In genomic region chr10:123149568-123150228, GRCh38 we compare ENCODE assay signal across 8 cellular contexts. TPM values are rescaled to one million over a fixed set of nuclear protein-coding genes. Genes with fewer than 3 reads are reported as not detected.
DNase-seq lines count a peak whose midpoint lies in the region; ATAC-seq, FAIRE-seq and TF ChIP-seq lines count a peak whose summit lies in the region.

No MANE protein-coding gene starts in this region.

- H3K36me3 Mint-ChIP-seq in activated naive CD4-positive, alpha-beta T cell treated with anti-CD3 and anti-CD28 coated beads, Interleukin-2, amount 50 U/mL, for 24 hours: peaks cover 2% of the 10 kb centered on the region
- H3K36me3 Mint-ChIP-seq in stimulated activated naive CD8-positive, alpha-beta T cell treated with anti-CD3 and anti-CD28 coated beads, Interleukin-15, Interleukin-2, amounts not matched to agents 100 ng/mL and 50 ng/mL, for 24 hours (ENCODE audit: low read depth): no peaks in the 10 kb centered on the region

- H3K36me3 ChIP-seq in kidney (ENCODE audit: control insufficient read depth in 1 of 2, insufficient read depth in 2 of 2, low read length in 2 of 2): no peaks in the 10 kb centered on the region

- peak overlapping the region; percentile 85 for H3K4me3 Mint-ChIP-seq in activated naive CD4-positive, alpha-beta T cell treated with anti-CD3 and anti-CD28 coated beads, Interleukin-2, amount 50 U/mL, for 24 hours
- H3K4me3 Mint-ChIP-seq in stimulated activated naive CD8-positive, alpha-beta T cell treated with anti-CD3 and anti-CD28 coated beads, Interleukin-15, Interleukin-2, amounts not matched to agents 100 ng/mL and 50 ng/mL, for 24 hours: peak overlapping the region; percentile 72

- peak; percentile 67 for DNase-seq in NCI-H748 (lab: John Stamatoyannopoulos, UW; ENCODE audit: unreplicated experiment)
- DNase-seq in NCI-H748 treated with DMSO at 0.1 percent for 48 hours (lab: John Stamatoyannopoulos, UW): no peak
- DNase-seq in kidney: peak; percentile 68
- DNase-seq in SW480 (ENCODE audit: low spot score): no peak
- no peak for DNase-seq in substantia nigra (lab: John Stamatoyannopoulos, UW)

- no peaks in the 10 kb centered on the region for H3K9me3 ChIP-seq in kidney (ENCODE audit: control insufficient read depth in 1 of 2, low read length in 2 of 2)

- no peaks in the 10 kb centered on the region for H3K9me3 Mint-ChIP-seq in activated naive CD4-positive, alpha-beta T cell treated with anti-CD3 and anti-CD28 coated beads, Interleukin-2, amount 50 U/mL, for 24 hours
- no peaks in the 10 kb centered on the region for H3K9me3 Mint-ChIP-seq in stimulated activated naive CD8-positive, alpha-beta T cell treated with anti-CD3 and anti-CD28 coated beads, Interleukin-15, Interleukin-2, amounts not matched to agents 100 ng/mL and 50 ng/mL, for 24 hours

- no peak overlapping the region for H3K9ac ChIP-seq in kidney (ENCODE audit: low read length in 2 of 2)

- H3K4me1 ChIP-seq in kidney (ENCODE audit: control insufficient read depth in 1 of 2, insufficient read depth in 1 of 2, low read depth in 1 of 2, low read length in 2 of 2): peaks cover 0 to 12% of the 10 kb centered on the region in 2 donors

- H3K27ac Mint-ChIP-seq in activated naive CD4-positive, alpha-beta T cell treated with anti-CD3 and anti-CD28 coated beads, Interleukin-2, amount 50 U/mL, for 24 hours: no peak overlapping the region
- H3K27ac Mint-ChIP-seq in stimulated activated naive CD8-positive, alpha-beta T cell treated with anti-CD3 and anti-CD28 coated beads, Interleukin-15, Interleukin-2, amounts not matched to agents 100 ng/mL and 50 ng/mL, for 24 hours: peak overlapping the region; percentile 40

- no peak overlapping the region for H3K27ac ChIP-seq in kidney (ENCODE audit: low read depth in 2 of 2, low read length in 2 of 2)
- no peak overlapping the region for H3K27ac ChIP-seq in substantia nigra (ENCODE audit: low read depth, low read length, poor library complexity, severe bottlenecking)

- FAIRE-seq in kidney (lab: Jason Lieb, UNC): no peak

- peaks cover 57% of the 10 kb centered on the region for H3K4me1 Mint-ChIP-seq in activated naive CD4-positive, alpha-beta T cell treated with anti-CD3 and anti-CD28 coated beads, Interleukin-2, amount 50 U/mL, for 24 hours
- peaks cover 64% of the 10 kb centered on the region for H3K4me1 Mint-ChIP-seq in stimulated activated naive CD8-positive, alpha-beta T cell treated with anti-CD3 and anti-CD28 coated beads, Interleukin-15, Interleukin-2, amounts not matched to agents 100 ng/mL and 50 ng/mL, for 24 hours (ENCODE audit: low read depth)

- TF ChIP-seq CTCF in kidney (IDR thresholded peaks at IDR 0.05; ENCODE audit: borderline replicate concordance, extremely low read depth, insufficient read depth): no peak

- intact Hi-C loops in kidney (cut with DNase I): no loop called here

- ATAC-seq in HG03135 (IDR thresholded peaks at IDR 0.05; ENCODE audit: unreplicated experiment): no peak

- H3K27me3 Mint-ChIP-seq in activated naive CD4-positive, alpha-beta T cell treated with anti-CD3 and anti-CD28 coated beads, Interleukin-2, amount 50 U/mL, for 24 hours: peaks cover 31% of the 10 kb centered on the region
- H3K27me3 Mint-ChIP-seq in stimulated activated naive CD8-positive, alpha-beta T cell treated with anti-CD3 and anti-CD28 coated beads, Interleukin-15, Interleukin-2, amounts not matched to agents 100 ng/mL and 50 ng/mL, for 24 hours: peaks cover 49% of the 10 kb centered on the region

- H3K4me3 ChIP-seq in kidney (ENCODE audit: low read length in 2 of 2): peak overlapping the region in 1 of 2 donors; percentile 34

RNA-seq across cellular contexts. Expression of gene HMX2, which starts 1.8 kb away (rescaled TPM):
- total RNA-seq in kidney: 0.25 TPM
- 4.0 TPM for polyA plus RNA-seq in kidney (ENCODE audit: insufficient read depth, low read depth, low replicate concordance)

RNA-seq across cellular contexts. Expression of gene BUB3, which starts 4.5 kb away (rescaled TPM):
- total RNA-seq in kidney: 60.8 TPM
- polyA plus RNA-seq in kidney (ENCODE audit: insufficient read depth, low read depth, low replicate concordance): 49.0 TPM

RNA-seq across cellular contexts. Expression of gene HMX3, which starts 13.9 kb away (rescaled TPM):
- not detected for total RNA-seq in kidney
- not detected for polyA plus RNA-seq in kidney (ENCODE audit: insufficient read depth, low read depth, low replicate concordance)

Comparison
In these comparisons a context has a peak if more than half of its experiments do, and no peak if none do; other contexts are left out.
1. DNase-seq: peak in NCI-H748 (single experiment) and kidney (single experiment); none in NCI-H748 treated with DMSO at 0.1 percent for 48 hours (single experiment), SW480 (single experiment) and substantia nigra (0 of 49).